In genomic region chrX:152904151-152905080, GRCh38 we compare ENCODE assay signal across 8 cellular contexts.
DNase-seq lines count a peak whose midpoint lies in the region; ATAC-seq, FAIRE-seq and TF ChIP-seq lines count a peak whose summit lies in the region.

No MANE protein-coding gene starts in this region.

- H3K4me3 ChIP-seq in fibroblast of mammary gland (ENCODE audit: control insufficient read depth, low read depth, low read length) (no peak overlapping the region), neutrophil (ENCODE audit: low read depth in 1 of 2, low read length in 1 of 2) (no peak overlapping the region)

- H3K9me3 ChIP-seq in neutrophil: no peaks in the 10 kb centered on the region

- peaks cover under 1% of the 10 kb centered on the region for H3K27me3 ChIP-seq in neutrophil

- H3K36me3 ChIP-seq in neutrophil: no peaks in the 10 kb centered on the region

- H3K4me1 ChIP-seq in neutrophil (ENCODE audit: control insufficient read depth in 1 of 2, insufficient read depth in 1 of 2, low read depth in 1 of 2, low read length in 1 of 2): no peaks in the 10 kb centered on the region

- FAIRE-seq in GM18507 (lab: Jason Lieb, UNC): peak; percentile 89

- TF ChIP-seq CTCF in AG09319 (IDR thresholded peaks at IDR 0.05; ENCODE audit: low read depth, low read length) (peak; percentile 84), fibroblast of mammary gland (conservative IDR thresholded peaks at IDR 0.05; ENCODE audit: control insufficient read depth, insufficient read depth, low read depth, low read length) (peak; percentile 80), neutrophil (IDR thresholded peaks at IDR 0.05) (peak; percentile 70)

- no peak overlapping the region for H3K27ac ChIP-seq in neutrophil

- peak; percentile 11 for DNase-seq in AG09319 (ENCODE audit: extremely low read depth, low read depth)
- peak; percentile 7 for DNase-seq in GM18507 (ENCODE audit: extremely low spot score, insufficient read length, low read depth)
- peak; percentile 29 for DNase-seq in NCI-H1694 treated with DMSO at 0.1 percent for 48 hours (lab: John Stamatoyannopoulos, UW)
- peak; percentile 47 for DNase-seq in activated CD8-positive, alpha-beta memory T cell treated with anti-CD3 and anti-CD28 coated beads, Interleukin-2, amount 50 U/mL, for 4 hours
- peak; percentile 65 for DNase-seq in fibroblast of mammary gland (ENCODE audit: low read depth)
- DNase-seq in putamen (ENCODE audit: low spot score): no peak

- ATAC-seq in GM19035 (IDR thresholded peaks at IDR 0.05; ENCODE audit: unreplicated experiment): no peak
